Comparison of ENCODE assay signal across 1 cellular context in the genomic region with DNA sequence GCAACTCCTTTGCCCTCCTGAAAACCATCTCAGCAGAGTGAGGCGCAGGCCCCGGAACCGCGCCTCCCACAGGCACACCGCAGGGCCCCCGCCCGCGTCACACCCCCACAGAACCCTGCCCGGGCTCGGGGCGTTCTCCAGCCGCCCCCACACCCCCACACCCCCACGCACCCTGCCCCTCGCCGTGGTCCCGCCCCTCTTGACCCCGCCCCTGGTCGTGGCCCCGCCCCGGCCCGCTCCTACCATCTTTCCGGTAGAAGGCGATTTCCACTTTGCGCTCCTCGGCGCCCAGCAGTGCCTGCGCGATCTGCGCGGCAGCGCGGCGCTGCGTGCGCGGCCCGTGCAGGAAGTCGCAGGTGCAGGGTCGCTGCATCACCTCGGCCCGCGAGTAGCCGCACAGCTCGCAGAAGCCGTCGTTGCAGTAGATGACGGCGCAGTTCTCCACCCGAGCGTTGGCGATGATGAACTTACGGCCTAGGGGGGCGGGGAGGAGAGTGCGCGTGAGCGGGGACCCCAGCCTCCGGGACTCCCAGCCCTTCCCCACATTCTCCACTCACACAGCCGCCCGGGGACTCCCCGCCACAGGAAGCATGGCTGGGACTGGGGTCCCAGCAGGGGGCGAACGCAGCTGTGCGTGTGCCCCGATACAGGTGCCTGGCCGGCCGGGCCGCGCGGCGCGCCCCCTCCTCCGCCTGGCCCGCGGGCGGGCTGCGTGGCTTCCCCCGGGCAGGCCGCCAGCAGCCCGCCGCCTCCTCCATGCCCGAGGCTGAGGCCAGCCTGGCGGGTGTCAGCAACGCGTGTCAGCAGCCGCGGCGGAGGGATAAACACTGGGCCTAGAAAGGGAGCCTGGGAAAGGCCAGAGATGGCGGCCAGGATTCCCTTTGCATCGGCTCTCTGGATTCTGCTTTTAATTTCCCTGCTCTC.
TF ChIP-seq lines count a peak whose summit lies in the region.

No MANE protein-coding gene starts in this region.

TF ChIP-seq in H1, 55 proteins besides CTCF, POLR2A, EP300 and RAD21:
- TF ChIP-seq TBP (IDR thresholded peaks at IDR 0.05; ENCODE audit: low read depth, low read length) (no peak), PHF8 (conservative IDR thresholded peaks at IDR 0.05; ENCODE audit: low read depth, low read length) (no peak), HDAC2 (IDR thresholded peaks at IDR 0.05; ENCODE audit: borderline replicate concordance in 1 of 2, low read depth in 2 of 2, low read length in 2 of 2) (peak in 1 of 2 experiments; percentile 77; a peak in 1 of 4 replicates), TAF1 (IDR thresholded peaks at IDR 0.05; ENCODE audit: low read depth, low read length) (no peak), KDM4A (IDR thresholded peaks at IDR 0.05; ENCODE audit: low read depth, low read length, severe bottlenecking) (peak; percentile 82), EZH2 (IDR thresholded peaks at IDR 0.05; ENCODE audit: low read depth, low read length, severe bottlenecking) (peak; percentile 43), BACH1 (IDR thresholded peaks at IDR 0.05; ENCODE audit: low read length) (0 out of 2 replicates have a peak, but pooled peaks have one; percentile 5), SUZ12 (IDR thresholded peaks at IDR 0.05; ENCODE audit: low read length) (peak; percentile 50; the same call in 1 of the 2 replicates), KDM5A (IDR thresholded peaks at IDR 0.05; ENCODE audit: low read length) (no peak)
- TF ChIP-seq, protein P1, sequence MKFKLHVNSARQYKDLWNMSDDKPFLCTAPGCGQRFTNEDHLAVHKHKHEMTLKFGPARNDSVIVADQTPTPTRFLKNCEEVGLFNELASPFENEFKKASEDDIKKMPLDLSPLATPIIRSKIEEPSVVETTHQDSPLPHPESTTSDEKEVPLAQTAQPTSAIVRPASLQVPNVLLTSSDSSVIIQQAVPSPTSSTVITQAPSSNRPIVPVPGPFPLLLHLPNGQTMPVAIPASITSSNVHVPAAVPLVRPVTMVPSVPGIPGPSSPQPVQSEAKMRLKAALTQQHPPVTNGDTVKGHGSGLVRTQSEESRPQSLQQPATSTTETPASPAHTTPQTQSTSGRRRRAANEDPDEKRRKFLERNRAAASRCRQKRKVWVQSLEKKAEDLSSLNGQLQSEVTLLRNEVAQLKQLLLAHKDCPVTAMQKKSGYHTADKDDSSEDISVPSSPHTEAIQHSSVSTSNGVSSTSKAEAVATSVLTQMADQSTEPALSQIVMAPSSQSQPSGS (IDR thresholded peaks at IDR 0.05; ENCODE audit: low read length) = no peak
TF ChIP-seq in H1: peak in this region for 5.
